In the genomic region with DNA sequence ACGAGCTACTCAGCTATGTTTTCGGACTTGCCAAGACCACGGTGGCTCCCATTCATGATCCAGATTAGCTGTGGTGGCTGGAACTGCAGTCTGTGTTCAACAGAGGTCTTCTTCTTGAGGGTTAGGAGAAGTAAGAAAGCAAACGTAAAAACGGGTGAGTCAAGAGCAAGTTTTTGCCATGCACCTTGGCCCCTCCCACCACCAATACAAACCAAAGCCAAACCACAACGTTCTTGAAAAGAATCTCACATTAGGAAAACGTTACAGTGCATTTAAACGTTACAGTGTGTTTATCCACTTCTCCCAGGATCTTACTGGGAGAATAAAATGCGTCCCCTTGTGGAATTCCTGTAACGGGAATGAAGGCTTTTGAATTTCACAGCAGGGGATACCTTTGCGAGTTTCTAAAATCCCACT, we compare ENCODE assay signal across 8 cellular contexts. TPM values are rescaled to one million over a fixed set of nuclear protein-coding genes. Genes with fewer than 3 reads are reported as not detected.
DNase-seq lines count a peak whose midpoint lies in the region; ATAC-seq and TF ChIP-seq lines count a peak whose summit lies in the region.

No MANE protein-coding gene starts in this region.

- H3K27ac ChIP-seq in neural cell (ENCODE audit: low read length) (peak overlapping the region; percentile 56), thyroid gland (peak overlapping the region in 2 of 3 donors; percentile 71 to 79)

- peaks cover 41% of the 10 kb centered on the region for H3K4me1 Mint-ChIP-seq in activated CD8-positive, alpha-beta T cell treated with anti-CD3 and anti-CD28 coated beads for 36 hours (ENCODE audit: low read depth)
- H3K4me1 Mint-ChIP-seq in endothelial cell (ENCODE audit: unreplicated experiment): peaks cover 28% of the 10 kb centered on the region

- H3K4me2 ChIP-seq in neural cell (ENCODE audit: low read length): peak overlapping the region; percentile 93

- peak overlapping the region; percentile 77 for H3K9ac ChIP-seq in neural cell (ENCODE audit: low read length)

- H3F3A ChIP-seq in neural cell (ENCODE audit: insufficient read depth, low read length, poor library complexity, severe bottlenecking): no peaks in the 10 kb centered on the region

- no peak for TF ChIP-seq CTCF in activated CD8-positive, alpha-beta T cell treated with anti-CD3 and anti-CD28 coated beads for 36 hours (IDR thresholded peaks at IDR 0.05)
- TF ChIP-seq CTCF in endothelial cell (IDR thresholded peaks at IDR 0.05; ENCODE audit: unreplicated experiment): no peak
- TF ChIP-seq CTCF in neural cell (IDR thresholded peaks at IDR 0.05; ENCODE audit: poor library complexity, severe bottlenecking): peak; percentile 26
- no peak for TF ChIP-seq CTCF in thyroid gland (IDR thresholded peaks at IDR 0.05)

- H3K27me3 ChIP-seq in neural cell (ENCODE audit: insufficient read depth, low read depth, low read length): no peaks in the 10 kb centered on the region
- no peaks in the 10 kb centered on the region for H3K27me3 ChIP-seq in thyroid gland

- H3K9me3 Mint-ChIP-seq in activated CD8-positive, alpha-beta T cell treated with anti-CD3 and anti-CD28 coated beads for 36 hours: no peaks in the 10 kb centered on the region
- H3K9me3 Mint-ChIP-seq in endothelial cell (ENCODE audit: unreplicated experiment): no peaks in the 10 kb centered on the region

- H3K27ac Mint-ChIP-seq in activated CD8-positive, alpha-beta T cell treated with anti-CD3 and anti-CD28 coated beads for 36 hours: peak overlapping the region; percentile 91
- H3K27ac Mint-ChIP-seq in endothelial cell (ENCODE audit: unreplicated experiment): peak overlapping the region; percentile 85

- ATAC-seq in activated CD8-positive, alpha-beta T cell treated with anti-CD3 and anti-CD28 coated beads for 36 hours: peak; percentile 11

- H2AFZ ChIP-seq in neural cell (ENCODE audit: low read depth, low read length): peak overlapping the region; percentile 100

- no peak for TF ChIP-seq RAD21 in neural cell (conservative IDR thresholded peaks at IDR 0.05)

- no peaks in the 10 kb centered on the region for H3K36me3 Mint-ChIP-seq in activated CD8-positive, alpha-beta T cell treated with anti-CD3 and anti-CD28 coated beads for 36 hours (ENCODE audit: low read depth)
- no peaks in the 10 kb centered on the region for H3K36me3 Mint-ChIP-seq in endothelial cell (ENCODE audit: low read depth, unreplicated experiment)

- peak overlapping the region; percentile 92 for H3K4me3 Mint-ChIP-seq in activated CD8-positive, alpha-beta T cell treated with anti-CD3 and anti-CD28 coated beads for 36 hours
- peak overlapping the region; percentile 99 for H3K4me3 Mint-ChIP-seq in endothelial cell (ENCODE audit: unreplicated experiment)

- H3K79me2 ChIP-seq in neural cell (replicated peaks; ENCODE audit: insufficient read depth, low read length): no peaks in the 10 kb centered on the region

- H3K36me3 ChIP-seq in neural cell (ENCODE audit: insufficient read depth, low read length) (no peaks in the 10 kb centered on the region), thyroid gland (no peaks in the 10 kb centered on the region)

- no peaks in the 10 kb centered on the region for H3K9me2 ChIP-seq in neural cell (ENCODE audit: insufficient read depth, low read length)

- WGBS in thyroid gland, 2 donors: 7 to 9% methylated on average over 11 of the region's 11 CpGs

- CTCF ChIA-PET in activated CD8-positive, alpha-beta T cell treated with anti-CD3 and anti-CD28 coated beads for 36 hours (lab: Charles Lee): interaction anchor here (0.8 to 9.1 kb wide), 23 partner anchors 11 to 477 kb away, joined by 3 to 139 read pairs (median 4); no protein-coding TSS in a partner anchor

- peaks cover 5 to 9% of the 10 kb centered on the region in 2 donors for H3K4me1 ChIP-seq in thyroid gland

- DNase-seq in CD1c-positive myeloid dendritic cell (ENCODE audit: extremely low spot score) (peak; percentile 80), M059J (ENCODE audit: low read depth) (peak; percentile 81), endothelial cell (ENCODE audit: low spot score) (no peak), thyroid gland (peak in 1 of 2 donors; percentile 17), NCI-H187 (lab: John Stamatoyannopoulos, UW) (no peak), SHP77 (lab: John Stamatoyannopoulos, UW) (no peak)
- peak; percentile 79 for DNase-seq in activated CD8-positive, alpha-beta T cell treated with anti-CD3 and anti-CD28 coated beads for 36 hours

- intact Hi-C loops in activated CD8-positive, alpha-beta T cell treated with anti-CD3 and anti-CD28 coated beads for 36 hours (cut with micrococcal nuclease): loop anchor here (5.0 to 10.0 kb wide), 4 partner anchors 186 to 441 kb away; no protein-coding TSS in a partner anchor
- intact Hi-C loops in thyroid gland (cut with DNase I): loop anchor here (10.0 kb wide), 2 partner anchors 248 to 458 kb away; no protein-coding TSS in a partner anchor

- H4K20me1 ChIP-seq in neural cell (ENCODE audit: insufficient read depth): no peaks in the 10 kb centered on the region

- TF ChIP-seq EP300 in neural cell (conservative IDR thresholded peaks at IDR 0.05; ENCODE audit: poor library complexity, severe bottlenecking): no peak

- H3K27me3 Mint-ChIP-seq in activated CD8-positive, alpha-beta T cell treated with anti-CD3 and anti-CD28 coated beads for 36 hours: no peaks in the 10 kb centered on the region
- no peaks in the 10 kb centered on the region for H3K27me3 Mint-ChIP-seq in endothelial cell (ENCODE audit: unreplicated experiment)

- POLR2A ChIA-PET in activated CD8-positive, alpha-beta T cell treated with anti-CD3 and anti-CD28 coated beads for 36 hours (lab: Charles Lee): interaction anchor here (0.6 to 1.9 kb wide), 9 partner anchors 14 to 997 kb away, joined by 3 to 8 read pairs (median 3); no protein-coding TSS in a partner anchor

- TF ChIP-seq POLR2A in thyroid gland (IDR thresholded peaks at IDR 0.05): no peak

- H3K9me3 ChIP-seq in neural cell (ENCODE audit: low read length) (no peaks in the 10 kb centered on the region), thyroid gland (no peaks in the 10 kb centered on the region)

- H3K4me3 ChIP-seq in neural cell (ENCODE audit: low read length): peak overlapping the region; percentile 93
- peak overlapping the region; percentile 19 to 67 (median 62) for H3K4me3 ChIP-seq in thyroid gland (replicated peaks in 1 of 3)

TF ChIP-seq in neural cell, 6 proteins besides CTCF, POLR2A, EP300 and RAD21:
- TF ChIP-seq SMC3 (conservative IDR thresholded peaks at IDR 0.05; ENCODE audit: poor library complexity): no peak

RNA-seq across cellular contexts. Expression of gene FBXO48, which starts 0.7 kb away (rescaled TPM):
- 0.91 and 1.5 TPM in 2 replicates for total RNA-seq in M059J (2014; rRNA removed; shearing (Covaris generic))
- 1 to 10 TPM; 1.3 to 1.4 TPM for total RNA-seq in activated CD8-positive, alpha-beta T cell treated with anti-CD3 and anti-CD28 coated beads for 36 hours
- total RNA-seq in endothelial cell (ENCODE audit: unreplicated experiment) (1.6 TPM), thyroid gland (1 to 10 TPM in 2 of 4 donors, under 1 TPM in 2; 0.63 to 1.8 (median 1.0) TPM)
- 0.45 and 1.1 TPM in 2 replicates for polyA plus RNA-seq in neural cell
- polyA minus RNA-seq in neural cell: 0.73 and 1.3 TPM in 2 replicates

RNA-seq across cellular contexts. Expression of gene APLF, which starts 1.0 kb away (rescaled TPM):
- 1.4 and 2.6 TPM in 2 replicates for total RNA-seq in M059J (2014; rRNA removed; shearing (Covaris generic))
- total RNA-seq in activated CD8-positive, alpha-beta T cell treated with anti-CD3 and anti-CD28 coated beads for 36 hours: 1 to 10 TPM; 2.9 to 3.5 TPM
- total RNA-seq in endothelial cell (ENCODE audit: unreplicated experiment) (12.9 TPM), thyroid gland (10 to 100 TPM in 2 of 4 donors, 1 to 10 TPM in 2; 8.7 to 12.9 (median 9.6) TPM)
- 0.40 and 0.45 TPM in 2 replicates for polyA plus RNA-seq in neural cell
- polyA minus RNA-seq in neural cell: 6.8 and 6.9 TPM in 2 replicates

Comparison
In these comparisons a context has a peak if more than half of its experiments do, and no peak if none do; other contexts are left out.
1. DNase-seq: peak in CD1c-positive myeloid dendritic cell (single experiment), M059J (single experiment) and activated CD8-positive, alpha-beta T cell treated with anti-CD3 and anti-CD28 coated beads for 36 hours (single experiment); none in endothelial cell (single experiment), NCI-H187 (0 of 2) and SHP77 (0 of 2).